1 cellular context compared by ENCODE assay signal in genomic region chr19:8513687-8514504, GRCh38.
TF ChIP-seq lines count a peak whose summit lies in the region.

A gene with protein sequence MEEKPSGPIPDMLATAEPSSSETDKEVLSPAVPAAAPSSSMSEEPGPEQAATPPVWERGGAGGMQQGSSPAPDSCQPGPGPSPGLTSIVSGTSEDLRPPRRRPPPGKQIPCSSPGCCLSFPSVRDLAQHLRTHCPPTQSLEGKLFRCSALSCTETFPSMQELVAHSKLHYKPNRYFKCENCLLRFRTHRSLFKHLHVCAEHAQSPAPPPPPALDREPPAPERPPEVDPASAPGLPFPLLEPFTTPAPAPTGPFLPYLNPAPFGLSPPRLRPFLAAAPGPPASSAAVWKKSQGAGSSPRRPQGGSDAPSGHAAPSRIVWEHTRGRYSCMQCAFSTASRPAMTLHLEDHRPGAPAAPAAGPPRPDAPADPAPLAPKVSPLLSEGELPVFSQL (minus strand): TSS chr19:8514167. CDS start chr19:8514046, 121 bp downstream.

TF ChIP-seq in GM12878, 131 proteins besides CTCF, POLR2A, EP300 and RAD21 (continued from another document and continues in another):
- TF ChIP-seq RELB (IDR thresholded peaks at IDR 0.05; ENCODE audit: low read depth) (no peak), ZBTB4 (CRISPR knock-in tag; IDR thresholded peaks at IDR 0.05) (no peak), POU2F2 (IDR thresholded peaks at IDR 0.05; ENCODE audit: borderline replicate concordance, low read depth, low read length) (peak; percentile 61; the same call in 2 of the 3 replicates), ATF2 (IDR thresholded peaks at IDR 0.05; ENCODE audit: low read length) (no peak), SMAD1 (IDR thresholded peaks at IDR 0.05; ENCODE audit: low read depth, partially characterized antibody) (no peak), WRNIP1 (IDR thresholded peaks at IDR 0.05; ENCODE audit: borderline replicate concordance, low read depth, low read length) (no peak), HDAC6 (IDR thresholded peaks at IDR 0.05; ENCODE audit: unreplicated experiment) (peak; percentile 59), SPI1 (IDR thresholded peaks at IDR 0.05; ENCODE audit: borderline replicate concordance, insufficient read depth, low read depth, low read length) (peak; percentile 14; the same call in 1 of the 2 replicates), CHD1 (IDR thresholded peaks at IDR 0.05; ENCODE audit: low read depth, low read length) (0 out of 2 replicates have a peak, but pooled peaks have one; percentile 14), GABPA (IDR thresholded peaks at IDR 0.05; ENCODE audit: low read depth) (peak; percentile 66; the same call in 1 of the 2 replicates), SMC3 (IDR thresholded peaks at IDR 0.05; ENCODE audit: borderline replicate concordance, low read length) (no peak), HCFC1 (IDR thresholded peaks at IDR 0.05; ENCODE audit: low read length) (peak; percentile 56), SIN3A (IDR thresholded peaks at IDR 0.05; ENCODE audit: low read depth, low read length) (peak; percentile 74; the same call in 1 of the 2 replicates), SRF (IDR thresholded peaks at IDR 0.05; ENCODE audit: low read depth in 2 of 2, low read length in 2 of 2) (peak; percentile 6 to 46; a peak in 1 of 4 replicates), CEBPZ (IDR thresholded peaks at IDR 0.05; ENCODE audit: low read depth, low read length) (no peak), ZNF622 (IDR thresholded peaks at IDR 0.05) (no peak), TCF7 (IDR thresholded peaks at IDR 0.05; ENCODE audit: borderline replicate concordance) (no peak), RELA (IDR thresholded peaks at IDR 0.05; ENCODE audit: borderline replicate concordance, partially characterized antibody) (peak; percentile 71), IKZF1 (conservative IDR thresholded peaks at IDR 0.05) (peak; percentile 89), USF1 (IDR thresholded peaks at IDR 0.05; ENCODE audit: borderline replicate concordance, extremely low read length, insufficient read depth, low read depth, low read length) (no peak), RUNX3 (IDR thresholded peaks at IDR 0.05; ENCODE audit: low read length) (no peak), NFXL1 (IDR thresholded peaks at IDR 0.05; ENCODE audit: borderline replicate concordance) (no peak), CBX3 (IDR thresholded peaks at IDR 0.05; ENCODE audit: borderline replicate concordance, low read depth) (no peak), MEF2B (IDR thresholded peaks at IDR 0.05; ENCODE audit: partially characterized antibody, poor library complexity, severe bottlenecking) (no peak), STAT3 (IDR thresholded peaks at IDR 0.05; ENCODE audit: low read depth, low read length) (no peak), USF2 (IDR thresholded peaks at IDR 0.05; ENCODE audit: borderline replicate concordance, low read depth, low read length) (no peak), ASH2L (IDR thresholded peaks at IDR 0.05; ENCODE audit: borderline replicate concordance, low read depth) (peak; percentile 92; the same call in 1 of the 2 replicates), MYB (IDR thresholded peaks at IDR 0.05; ENCODE audit: borderline replicate concordance, low read depth, low read length) (no peak), RCOR1 (conservative IDR thresholded peaks at IDR 0.05; ENCODE audit: low read depth, low read length) (0 out of 2 replicates have a peak, but pooled peaks have one; percentile 66), TCF12 (IDR thresholded peaks at IDR 0.05; ENCODE audit: low read depth, low read length) (no peak), NR2F1 (conservative IDR thresholded peaks at IDR 0.05) (0 out of 2 replicates have a peak, but pooled peaks have one; percentile 3)
- TF ChIP-seq, protein P1, sequence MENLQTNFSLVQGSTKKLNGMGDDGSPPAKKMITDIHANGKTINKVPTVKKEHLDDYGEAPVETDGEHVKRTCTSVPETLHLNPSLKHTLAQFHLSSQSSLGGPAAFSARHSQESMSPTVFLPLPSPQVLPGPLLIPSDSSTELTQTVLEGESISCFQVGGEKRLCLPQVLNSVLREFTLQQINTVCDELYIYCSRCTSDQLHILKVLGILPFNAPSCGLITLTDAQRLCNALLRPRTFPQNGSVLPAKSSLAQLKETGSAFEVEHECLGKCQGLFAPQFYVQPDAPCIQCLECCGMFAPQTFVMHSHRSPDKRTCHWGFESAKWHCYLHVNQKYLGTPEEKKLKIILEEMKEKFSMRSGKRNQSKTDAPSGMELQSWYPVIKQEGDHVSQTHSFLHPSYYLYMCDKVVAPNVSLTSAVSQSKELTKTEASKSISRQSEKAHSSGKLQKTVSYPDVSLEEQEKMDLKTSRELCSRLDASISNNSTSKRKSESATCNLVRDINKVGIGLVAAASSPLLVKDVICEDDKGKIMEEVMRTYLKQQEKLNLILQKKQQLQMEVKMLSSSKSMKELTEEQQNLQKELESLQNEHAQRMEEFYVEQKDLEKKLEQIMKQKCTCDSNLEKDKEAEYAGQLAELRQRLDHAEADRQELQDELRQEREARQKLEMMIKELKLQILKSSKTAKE (IDR thresholded peaks at IDR 0.05; ENCODE audit: low read depth, poor library complexity, severe bottlenecking), result no peak
- TF ChIP-seq, protein P2, sequence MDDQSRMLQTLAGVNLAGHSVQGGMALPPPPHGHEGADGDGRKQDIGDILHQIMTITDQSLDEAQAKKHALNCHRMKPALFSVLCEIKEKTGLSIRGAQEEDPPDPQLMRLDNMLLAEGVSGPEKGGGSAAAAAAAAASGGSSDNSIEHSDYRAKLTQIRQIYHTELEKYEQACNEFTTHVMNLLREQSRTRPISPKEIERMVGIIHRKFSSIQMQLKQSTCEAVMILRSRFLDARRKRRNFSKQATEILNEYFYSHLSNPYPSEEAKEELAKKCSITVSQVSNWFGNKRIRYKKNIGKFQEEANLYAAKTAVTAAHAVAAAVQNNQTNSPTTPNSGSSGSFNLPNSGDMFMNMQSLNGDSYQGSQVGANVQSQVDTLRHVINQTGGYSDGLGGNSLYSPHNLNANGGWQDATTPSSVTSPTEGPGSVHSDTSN (IDR thresholded peaks at IDR 0.05; ENCODE audit: insufficient replicate concordance, low read depth, low read length), result peak; percentile 89
- TF ChIP-seq, protein P3, sequence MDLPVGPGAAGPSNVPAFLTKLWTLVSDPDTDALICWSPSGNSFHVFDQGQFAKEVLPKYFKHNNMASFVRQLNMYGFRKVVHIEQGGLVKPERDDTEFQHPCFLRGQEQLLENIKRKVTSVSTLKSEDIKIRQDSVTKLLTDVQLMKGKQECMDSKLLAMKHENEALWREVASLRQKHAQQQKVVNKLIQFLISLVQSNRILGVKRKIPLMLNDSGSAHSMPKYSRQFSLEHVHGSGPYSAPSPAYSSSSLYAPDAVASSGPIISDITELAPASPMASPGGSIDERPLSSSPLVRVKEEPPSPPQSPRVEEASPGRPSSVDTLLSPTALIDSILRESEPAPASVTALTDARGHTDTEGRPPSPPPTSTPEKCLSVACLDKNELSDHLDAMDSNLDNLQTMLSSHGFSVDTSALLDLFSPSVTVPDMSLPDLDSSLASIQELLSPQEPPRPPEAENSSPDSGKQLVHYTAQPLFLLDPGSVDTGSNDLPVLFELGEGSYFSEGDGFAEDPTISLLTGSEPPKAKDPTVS (IDR thresholded peaks at IDR 0.05; ENCODE audit: low read depth, low read length), result no peak
- TF ChIP-seq, protein P4, sequence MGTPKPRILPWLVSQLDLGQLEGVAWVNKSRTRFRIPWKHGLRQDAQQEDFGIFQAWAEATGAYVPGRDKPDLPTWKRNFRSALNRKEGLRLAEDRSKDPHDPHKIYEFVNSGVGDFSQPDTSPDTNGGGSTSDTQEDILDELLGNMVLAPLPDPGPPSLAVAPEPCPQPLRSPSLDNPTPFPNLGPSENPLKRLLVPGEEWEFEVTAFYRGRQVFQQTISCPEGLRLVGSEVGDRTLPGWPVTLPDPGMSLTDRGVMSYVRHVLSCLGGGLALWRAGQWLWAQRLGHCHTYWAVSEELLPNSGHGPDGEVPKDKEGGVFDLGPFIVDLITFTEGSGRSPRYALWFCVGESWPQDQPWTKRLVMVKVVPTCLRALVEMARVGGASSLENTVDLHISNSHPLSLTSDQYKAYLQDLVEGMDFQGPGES (IDR thresholded peaks at IDR 0.05), result no peak
